Comparison of ENCODE assay signal across 28 cellular contexts in the genomic region with DNA sequence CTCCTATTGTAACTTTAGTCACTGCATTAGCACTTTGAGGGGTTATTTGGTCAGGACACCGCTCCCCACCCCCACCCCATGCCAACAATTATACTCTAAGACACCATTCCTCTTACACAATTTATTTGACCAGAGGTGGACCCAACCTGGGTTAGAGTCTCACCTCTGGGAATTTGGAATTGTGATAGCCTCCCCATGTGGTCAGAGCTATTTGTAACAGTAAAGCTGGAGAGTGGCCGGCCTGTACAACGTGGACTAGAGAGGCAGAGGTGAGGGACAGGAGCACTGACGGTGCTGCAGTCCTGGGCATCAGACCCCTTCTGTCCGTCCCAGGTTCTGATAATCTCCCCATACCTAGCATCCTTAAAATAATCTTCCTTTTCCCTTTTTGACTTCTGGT. TPM values are rescaled to one million over a fixed set of nuclear protein-coding genes. Genes with fewer than 3 reads are reported as not detected.
"Had no signal": no experiment of that assay in that cellular context is flagged by ENCODE, and none has a peak within 500 bp of the region (broad histone marks: within the 10 kb centered on the region; RNA-seq: fewer than 3 reads in every experiment).

No MANE protein-coding gene starts in this region.

- H3K27ac ChIP-seq: pancreas, prostate gland, suprapubic skin, upper lobe of right lung had no signal

- H3K36me3 ChIP-seq: prostate gland had no signal

- H3K9me3 ChIP-seq: left lung, mucosa of descending colon, pancreas, prostate gland, suprapubic skin, thoracic aorta, tibial artery, upper lobe of right lung had no signal

- FAIRE-seq: pancreas, urothelium cell line had no signal

- H3K27me3 ChIP-seq: left lung, pancreas, suprapubic skin, tibial artery, upper lobe of right lung had no signal

- H3K4me2 ChIP-seq: smooth muscle cell had no signal

- H3K4me3 ChIP-seq: left lung, lung, mucosa of descending colon, pancreas, prostate gland, smooth muscle cell, suprapubic skin, thoracic aorta, tibial artery, upper lobe of right lung had no signal

- H3K4me1 ChIP-seq: pancreas, prostate gland had no signal

- DNase-seq: hippocampal formation; kidney glomerular epithelial cell; left cardiac atrium; left lung; midbrain; mucosa of descending colon; naive thymus-derived CD4-positive, alpha-beta T cell; pancreas; posterior cingulate gyrus; retina; right cardiac atrium; stimulated activated CD4-positive, alpha-beta T cell treated with anti-CD3 and anti-CD28 coated beads, Interleukin-2, amount 100 ng/mL, for 24 hours; stimulated activated CD4-positive, alpha-beta T cell treated with anti-CD3 and anti-CD28 coated beads, Interleukin-4, amount 100 ng/mL, for 1 hour; stimulated activated naive CD4-positive, alpha-beta T cell; tibial artery; trophoblast cell; upper lobe of right lung had no signal

RNA-seq across cellular contexts. Expression of gene HAL, which starts 3.3 kb away (rescaled TPM):
- total RNA-seq: myocyte had no signal
- polyA plus RNA-seq: naive thymus-derived CD4-positive, alpha-beta T cell; neural cell; smooth muscle cell had no signal

RNA-seq across cellular contexts. Expression of gene CCDC38, which starts 57.1 kb away (rescaled TPM):
- total RNA-seq: mesenteric fat pad, mucosa of descending colon, pancreas, skeletal muscle tissue, smooth muscle cell, subcutaneous adipose tissue, thoracic aorta, upper lobe of right lung had no signal
- polyA plus RNA-seq: neural cell had no signal
